Comparison of ENCODE assay signal across 18 cellular contexts in the genomic region with DNA sequence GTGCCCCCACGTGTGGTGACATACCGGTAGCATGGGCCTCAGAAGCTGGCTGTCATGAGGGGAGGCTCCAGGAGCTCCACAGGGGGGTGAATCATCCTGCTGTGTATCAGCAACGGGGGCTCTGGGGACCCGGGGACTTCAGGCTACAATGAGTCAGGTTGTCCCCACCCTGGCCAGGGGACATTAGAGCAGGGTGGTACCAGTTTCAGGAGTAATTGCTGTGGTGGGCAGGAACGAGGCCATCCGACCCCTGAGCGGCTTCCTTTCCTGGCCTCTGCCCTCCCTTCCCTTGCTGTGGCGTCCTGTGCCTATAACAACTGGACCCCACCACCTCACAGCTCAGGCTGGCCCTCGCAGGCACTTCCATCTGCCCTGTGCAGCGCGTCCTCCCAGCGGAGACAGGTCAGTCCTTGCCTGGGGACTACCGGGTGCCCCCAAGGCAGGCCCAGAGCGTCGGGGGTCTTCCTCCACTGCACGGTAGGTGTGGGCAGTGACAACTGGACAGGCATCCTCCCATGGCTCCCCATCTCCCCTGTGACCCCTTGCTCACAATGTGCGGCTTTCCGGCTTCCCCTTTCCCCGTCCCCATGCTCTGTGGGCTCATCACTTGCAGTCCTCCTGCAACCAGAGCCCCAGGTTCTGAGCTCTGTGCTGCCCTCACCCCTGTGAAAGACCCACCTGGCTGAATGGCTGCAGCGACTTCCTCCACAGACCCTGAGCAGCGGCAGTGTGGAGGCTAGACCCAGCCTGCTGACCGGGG. TPM values are rescaled to one million over a fixed set of nuclear protein-coding genes. Genes with fewer than 3 reads are reported as not detected.
DNase-seq lines count a peak whose midpoint lies in the region; ATAC-seq and TF ChIP-seq lines count a peak whose summit lies in the region.
"Had no signal": no experiment of that assay in that cellular context is flagged by ENCODE, and none has a peak within 500 bp of the region (broad histone marks: within the 10 kb centered on the region; RNA-seq: fewer than 3 reads in every experiment).

No MANE protein-coding gene starts in this region.

- POLR2A ChIA-PET in T-cell (lab: Charles Lee) = no interaction called here

- DNase-seq in GM23338 (ENCODE audit: low spot score) (no peak), Right ventricle myocardium superior (no peak), left lobe of liver (ENCODE audit: low spot score) (no peak), spleen (peak; percentile 66), T-cell (no peak), progenitor cell of endocrine pancreas (ENCODE audit: low spot score, unreplicated experiment) (no peak)
- DNase-seq: BE2C; CD4-positive, alpha-beta memory T cell; DND-41; GF-D8; GOT3; Karpas-422; NCI-H1105 treated with DMSO at 0.1 percent for 48 hours; NCI-H187 treated with DMSO at 0.1 percent for 48 hours; NCI-H446; NCI-H748 treated with DMSO at 0.1 percent for 48 hours; SIG-M5 had no signal

- H4K20me1 ChIP-seq in GM23338 (replicated peaks; ENCODE audit: insufficient read depth) = no peaks in the 10 kb centered on the region

- 82 to 90% (median 86%) methylated on average over 18 to 22 of the region's 22 CpGs for WGBS in spleen, 5 donors

- H3F3A ChIP-seq in GM23338 (replicated peaks; ENCODE audit: low read depth) = no peaks in the 10 kb centered on the region

- H3K27me3 Mint-ChIP-seq in GM23338 (ENCODE audit: insufficient read depth, low read depth, poor library complexity) (peaks cover 3% of the 10 kb centered on the region), T-cell (peaks cover 3 to 7% of the 10 kb centered on the region in 2 donors), progenitor cell of endocrine pancreas (peaks cover 4% of the 10 kb centered on the region)
- H3K27me3 Mint-ChIP-seq: CD4-positive, alpha-beta memory T cell had no signal

- no peak overlapping the region for H3K4me3 ChIP-seq in GM23338
- no peak overlapping the region for H3K4me3 ChIP-seq in spleen

- TF ChIP-seq POLR2A in spleen (IDR thresholded peaks at IDR 0.05) = no peak

- no peak for TF ChIP-seq CTCF in GM23338 (conservative IDR thresholded peaks at IDR 0.05; ENCODE audit: low read depth in 2 of 2)
- TF ChIP-seq CTCF in spleen (IDR thresholded peaks at IDR 0.05 in 8 of 11, conservative IDR thresholded peaks at IDR 0.05 in 3 of 11) = no peak
- TF ChIP-seq CTCF in progenitor cell of endocrine pancreas (IDR thresholded peaks at IDR 0.05; ENCODE audit: unreplicated experiment) = no peak

- H3K27ac Mint-ChIP-seq in GM23338 (no peak overlapping the region), T-cell (no peak overlapping the region), progenitor cell of endocrine pancreas (no peak overlapping the region)
- H3K27ac Mint-ChIP-seq: CD4-positive, alpha-beta memory T cell had no signal

- no peak overlapping the region for H3K27ac ChIP-seq in GM23338 (ENCODE audit: low read depth)
- H3K27ac ChIP-seq in spleen = no peak overlapping the region

- H3K36me3 ChIP-seq in GM23338 (ENCODE audit: insufficient read depth) = 0 out of 2 replicates have a peak, but pooled peaks cover 7% of the 10 kb centered on the region
- no peaks in the 10 kb centered on the region for H3K36me3 ChIP-seq in spleen
- H3K36me3 ChIP-seq: BE2C had no signal

- H3K9me3 Mint-ChIP-seq in GM23338 = peaks cover 18% of the 10 kb centered on the region; the same call in 2 of the 3 replicates
- H3K9me3 Mint-ChIP-seq in T-cell = peaks cover 17 to 26% (median 18%) of the 10 kb centered on the region in 3 donors
- peaks cover 22% of the 10 kb centered on the region for H3K9me3 Mint-ChIP-seq in progenitor cell of endocrine pancreas (ENCODE audit: low read depth)

- H3K4me3 Mint-ChIP-seq in GM23338 = no peak overlapping the region
- H3K4me3 Mint-ChIP-seq in T-cell = no peak overlapping the region
- H3K4me3 Mint-ChIP-seq in progenitor cell of endocrine pancreas (ENCODE audit: low read depth) = no peak overlapping the region
- H3K4me3 Mint-ChIP-seq: CD4-positive, alpha-beta memory T cell had no signal

- no peaks in the 10 kb centered on the region for H3K4me1 ChIP-seq in GM23338 (ENCODE audit: insufficient read depth)
- H3K4me1 ChIP-seq in spleen = no peaks in the 10 kb centered on the region
- H3K4me1 ChIP-seq: BE2C had no signal

- H3K4me2 ChIP-seq in GM23338 = no peak overlapping the region

- H3K36me3 Mint-ChIP-seq in GM23338 (ENCODE audit: low read depth) = peaks cover 4% of the 10 kb centered on the region; the same call in 2 of the 3 replicates
- no peaks in the 10 kb centered on the region for H3K36me3 Mint-ChIP-seq in T-cell
- no peaks in the 10 kb centered on the region for H3K36me3 Mint-ChIP-seq in progenitor cell of endocrine pancreas (ENCODE audit: insufficient read depth)

- peaks cover 4 to 30% (median 25%) of the 10 kb centered on the region in 8 donors for H3K9me3 ChIP-seq in spleen
- H3K9me3 ChIP-seq: BE2C had no signal

- intact Hi-C loops in Right ventricle myocardium superior (cut with DNase I) (no loop called here), spleen (cut with DNase I; ENCODE audit: low total_unique reads) (no loop called here)

- H3K79me2 ChIP-seq in GM23338 (replicated peaks; ENCODE audit: insufficient read depth) = no peaks in the 10 kb centered on the region

- ATAC-seq in GM23338 = no peak; the same call in 2 of the 3 replicates
- ATAC-seq in Right ventricle myocardium superior (ENCODE audit: poor library complexity) = peak; percentile 30
- ATAC-seq in left lobe of liver = peak; percentile 18
- ATAC-seq in T-cell (replicated peaks in 1 of 4) = no peak
- no peak for ATAC-seq in activated CD4-positive, CD25-positive, alpha-beta regulatory T cell treated with anti-CD3 and anti-CD28 coated beads, Interleukin-2, amount 50 U/mL, for 24 hours

- H2AFZ ChIP-seq in GM23338 = peak overlapping the region; percentile 86

- H3K4me1 Mint-ChIP-seq in GM23338 = no peaks in the 10 kb centered on the region; the same call in 2 of the 3 replicates
- H3K4me1 Mint-ChIP-seq in T-cell = no peaks in the 10 kb centered on the region
- H3K4me1 Mint-ChIP-seq in progenitor cell of endocrine pancreas (ENCODE audit: low read depth) = no peaks in the 10 kb centered on the region
- H3K4me1 Mint-ChIP-seq: CD4-positive, alpha-beta memory T cell had no signal

- no peaks in the 10 kb centered on the region for H3K27me3 ChIP-seq in GM23338 (ENCODE audit: insufficient read depth)
- peaks cover 0 to 4% (median 0%) of the 10 kb centered on the region in 7 donors for H3K27me3 ChIP-seq in spleen (replicated peaks in 1 of 7)
- H3K27me3 ChIP-seq: BE2C had no signal

- CTCF ChIA-PET in T-cell (lab: Charles Lee) = no interaction called here

- no peaks in the 10 kb centered on the region for H3K9me2 ChIP-seq in GM23338 (ENCODE audit: insufficient read depth)

TF ChIP-seq in GM23338, 12 proteins besides CTCF, POLR2A, EP300 and RAD21:
- TF ChIP-seq EZH2 (IDR thresholded peaks at IDR 0.05; ENCODE audit: low read depth, unreplicated experiment) (no peak), JUNB (IDR thresholded peaks at IDR 0.05; ENCODE audit: unreplicated experiment) (no peak), ZNF331 (CRISPR knock-in tag; IDR thresholded peaks at IDR 0.05; ENCODE audit: low read depth) (no peak), REST (IDR thresholded peaks at IDR 0.05; ENCODE audit: unreplicated experiment) (no peak)

RNA-seq across cellular contexts. Expression of gene KLF15, which starts 57.0 kb away (rescaled TPM):
- total RNA-seq in GM23338 (2014; rRNA removed; shearing (Covaris generic)) = 14.0 and 19.8 TPM in 2 replicates
- 3.3 and 3.5 TPM in 2 replicates for polyA plus RNA-seq in GM23338 (2016; fragmentation: Nextera tagmentation; extraction: Ambion mirVana)
- 34.0 TPM for total RNA-seq in Right ventricle myocardium superior
- total RNA-seq in left lobe of liver = 105 TPM
- 1 to 10 TPM in 6 of 7 donors, under 1 TPM in 1; 0.57 to 9.5 (median 4.8) TPM for total RNA-seq in spleen
- polyA plus RNA-seq in spleen = 1 to 10 TPM in 2 of 3 donors, under 1 TPM in 1; 0.63 to 3.1 (median 2.4) TPM
- under 1 TPM; 0.26 to 0.75 (median 0.35) TPM for total RNA-seq in T-cell
- 16.4 and 17.7 TPM in 2 replicates for total RNA-seq in progenitor cell of endocrine pancreas
- polyA plus RNA-seq: CD4-positive, alpha-beta memory T cell had no signal

Comparison
In these comparisons a context has a peak if more than half of its experiments do, and no peak if none do; other contexts are left out.
1. ATAC-seq: peak in Right ventricle myocardium superior (single experiment) and left lobe of liver (single experiment); none in GM23338 (single experiment), T-cell (0 of 4) and activated CD4-positive, CD25-positive, alpha-beta regulatory T cell treated with anti-CD3 and anti-CD28 coated beads, Interleukin-2, amount 50 U/mL, for 24 hours (0 of 2).